9 cellular contexts compared by ENCODE assay signal in genomic region chr15:85620321-85621044, GRCh38.
A peak's percentile ranks its signal among the peaks of the same experiment; 100 is the strongest.
DNase-seq lines count a peak whose midpoint lies in the region; ATAC-seq lines count a peak whose summit lies in the region.
"Had no signal": no experiment of that assay in that cellular context is flagged by ENCODE, and none has a peak within 500 bp of the region (broad histone marks: within the 10 kb centered on the region; RNA-seq: fewer than 3 reads in every experiment).

No MANE protein-coding gene starts in this region.

- peaks cover 35 to 37% of the 10 kb centered on the region in 2 donors for H3K4me1 Mint-ChIP-seq in effector memory CD8-positive, alpha-beta T cell (ENCODE audit: low read depth in 2 of 2)

- H3K36me3 ChIP-seq in ACC112 (ENCODE audit: insufficient read depth, low read length): no peaks in the 10 kb centered on the region
- no peaks in the 10 kb centered on the region for H3K36me3 ChIP-seq in KOPT-K1 (ENCODE audit: insufficient read depth, low read length)
- H3K36me3 ChIP-seq in muscle layer of duodenum (ENCODE audit: control insufficient read depth in 1 of 2, insufficient read depth in 2 of 2, low read length in 2 of 2): peaks cover 0 to 14% of the 10 kb centered on the region in 2 donors

- H3K9me3 ChIP-seq in KOPT-K1 (ENCODE audit: insufficient read depth, low read length, poor library complexity, severe bottlenecking) (no peaks in the 10 kb centered on the region), muscle layer of duodenum (ENCODE audit: control insufficient read depth in 1 of 2, low read length in 2 of 2) (no peaks in the 10 kb centered on the region)

- peak; percentile 23 for ATAC-seq in effector memory CD8-positive, alpha-beta T cell (replicated peaks)
- ATAC-seq in HG03432 (IDR thresholded peaks at IDR 0.05; ENCODE audit: unreplicated experiment) (no peak), HG02870 (IDR thresholded peaks at IDR 0.05; ENCODE audit: unreplicated experiment) (no peak)

- H3K4me1 ChIP-seq in ACC112 (ENCODE audit: control insufficient read depth, insufficient read depth, low read length, unreplicated experiment) (peaks cover 69% of the 10 kb centered on the region), muscle layer of duodenum (ENCODE audit: control insufficient read depth in 1 of 2, insufficient read depth in 2 of 2, low read length in 2 of 2) (peaks cover 27 to 58% of the 10 kb centered on the region in 2 donors)

- H3K79me2 ChIP-seq in ACC112 (ENCODE audit: control insufficient read depth, insufficient read depth, low read length, unreplicated experiment): peaks cover 64% of the 10 kb centered on the region

- peak overlapping the region; percentile 96 for H3K27ac ChIP-seq in ACC112 (ENCODE audit: low read depth, low read length)
- H3K27ac ChIP-seq in KOPT-K1 (ENCODE audit: low read depth, low read length, poor library complexity, severe bottlenecking): peak overlapping the region; percentile 50
- peak overlapping the region; percentile 94 for H3K27ac ChIP-seq in muscle layer of duodenum (ENCODE audit: low read length)

- H3K4me3 Mint-ChIP-seq in effector memory CD8-positive, alpha-beta T cell: no peak overlapping the region

- H3K27me3 ChIP-seq in ACC112 (ENCODE audit: insufficient read depth, low read length) (no peaks in the 10 kb centered on the region), muscle layer of duodenum (ENCODE audit: low read depth, low read length) (no peaks in the 10 kb centered on the region)

- no peak overlapping the region for H3K27ac Mint-ChIP-seq in effector memory CD8-positive, alpha-beta T cell

- H3K4me3 ChIP-seq in ACC112 (ENCODE audit: low read depth, low read length) (peak overlapping the region; percentile 77), muscle layer of duodenum (ENCODE audit: low read depth in 1 of 2, low read length in 2 of 2) (peak overlapping the region; percentile 66 to 83)

- no peak overlapping the region for H2AFZ ChIP-seq in ACC112 (ENCODE audit: low read length, unreplicated experiment)

- no peak for DNase-seq in effector memory CD8-positive, alpha-beta T cell
- DNase-seq in NCI-H1092 treated with DMSO at 0.1 percent for 48 hours (lab: John Stamatoyannopoulos, UW) (no peak), NCI-H226 (no peak)
- DNase-seq: GF-D8 had no signal

- H3K36me3 Mint-ChIP-seq in effector memory CD8-positive, alpha-beta T cell (ENCODE audit: insufficient read depth): peaks cover 9% of the 10 kb centered on the region

- no peaks in the 10 kb centered on the region for H3K9me3 Mint-ChIP-seq in effector memory CD8-positive, alpha-beta T cell

- no peaks in the 10 kb centered on the region for H3K27me3 Mint-ChIP-seq in effector memory CD8-positive, alpha-beta T cell
